In genomic region chr16:87380875-87381274, GRCh38 we compare ENCODE assay signal across 9 cellular contexts. TPM values are rescaled to one million over a fixed set of nuclear protein-coding genes. Genes with fewer than 3 reads are reported as not detected.
A peak's percentile ranks its signal among the peaks of the same experiment; 100 is the strongest.
DNase-seq lines count a peak whose midpoint lies in the region; ATAC-seq and TF ChIP-seq lines count a peak whose summit lies in the region.
"Had no signal": no experiment of that assay in that cellular context is flagged by ENCODE, and none has a peak within 500 bp of the region (broad histone marks: within the 10 kb centered on the region; RNA-seq: fewer than 3 reads in every experiment).

No MANE protein-coding gene starts in this region.

- peak; percentile 35 for TF ChIP-seq CTCF in AG10803 (conservative IDR thresholded peaks at IDR 0.05; ENCODE audit: low read length)
- no peak for TF ChIP-seq CTCF in omental fat pad (IDR thresholded peaks at IDR 0.05)

- peak overlapping the region in 2 of 3 donors; percentile 20 to 92 for H3K27ac Mint-ChIP-seq in IgD-negative memory B cell
- H3K27ac Mint-ChIP-seq in central memory CD8-positive, alpha-beta T cell (ENCODE audit: low read depth): peak overlapping the region; percentile 82
- H3K27ac Mint-ChIP-seq in natural killer cell treated with Interleukin-12 subunit alpha and Interleukin-12 subunit beta and Interleukin-15 and Interleukin-18, amount 100 ng/mL, for 72 hours: peak overlapping the region; percentile 68 to 76

- H3K36me3 Mint-ChIP-seq in IgD-negative memory B cell: peaks cover 4% of the 10 kb centered on the region
- H3K36me3 Mint-ChIP-seq in central memory CD8-positive, alpha-beta T cell (ENCODE audit: insufficient read depth): peaks cover 31% of the 10 kb centered on the region
- H3K36me3 Mint-ChIP-seq in natural killer cell treated with Interleukin-12 subunit alpha and Interleukin-12 subunit beta and Interleukin-15 and Interleukin-18, amount 100 ng/mL, for 72 hours: no peaks in the 10 kb centered on the region

- H3K4me3 Mint-ChIP-seq in IgD-negative memory B cell: peak overlapping the region; percentile 70 to 96 (median 87)
- H3K4me3 Mint-ChIP-seq in central memory CD8-positive, alpha-beta T cell: peak overlapping the region; percentile 96
- H3K4me3 Mint-ChIP-seq in natural killer cell treated with Interleukin-12 subunit alpha and Interleukin-12 subunit beta and Interleukin-15 and Interleukin-18, amount 100 ng/mL, for 72 hours: peak overlapping the region; percentile 90

- no peaks in the 10 kb centered on the region for H3K9me3 Mint-ChIP-seq in IgD-negative memory B cell
- no peaks in the 10 kb centered on the region for H3K9me3 Mint-ChIP-seq in central memory CD8-positive, alpha-beta T cell
- no peaks in the 10 kb centered on the region for H3K9me3 Mint-ChIP-seq in natural killer cell treated with Interleukin-12 subunit alpha and Interleukin-12 subunit beta and Interleukin-15 and Interleukin-18, amount 100 ng/mL, for 72 hours

- TF ChIP-seq POLR2A in GM18505 (IDR thresholded peaks at IDR 0.05; ENCODE audit: borderline replicate concordance, extremely low read depth, insufficient read depth, insufficient read length): no peak

- peak overlapping the region; percentile 76 for H3K4me3 ChIP-seq in AG10803 (ENCODE audit: low read length)

- no peak for ATAC-seq in central memory CD8-positive, alpha-beta T cell (replicated peaks; ENCODE audit: extremely low read depth, poor library complexity, severe bottlenecking)
- ATAC-seq in natural killer cell treated with Interleukin-12 subunit alpha and Interleukin-12 subunit beta and Interleukin-15 and Interleukin-18, amount 100 ng/mL, for 72 hours: no peak
- no peak for ATAC-seq in GM18505 (IDR thresholded peaks at IDR 0.05; ENCODE audit: unreplicated experiment)
- no peak for ATAC-seq in omental fat pad (ENCODE audit: low FRiP score)
- ATAC-seq in GM18870 (IDR thresholded peaks at IDR 0.05; ENCODE audit: unreplicated experiment): no peak

- DNase-seq in AG10803 (ENCODE audit: low read depth) (peak; percentile 36), omental fat pad (ENCODE audit: low spot score) (no peak), NCI-H510A (lab: John Stamatoyannopoulos, UW) (no peak)
- no peak for DNase-seq in central memory CD8-positive, alpha-beta T cell (ENCODE audit: low spot score in 2 of 2)
- DNase-seq in natural killer cell treated with Interleukin-12 subunit alpha and Interleukin-12 subunit beta and Interleukin-15 and Interleukin-18, amount 100 ng/mL, for 72 hours (ENCODE audit: low spot score): no peak
- DNase-seq: occipital lobe had no signal

- peaks cover 16 to 30% (median 22%) of the 10 kb centered on the region in 3 donors for H3K4me1 Mint-ChIP-seq in IgD-negative memory B cell
- peaks cover 55% of the 10 kb centered on the region for H3K4me1 Mint-ChIP-seq in central memory CD8-positive, alpha-beta T cell
- H3K4me1 Mint-ChIP-seq in natural killer cell treated with Interleukin-12 subunit alpha and Interleukin-12 subunit beta and Interleukin-15 and Interleukin-18, amount 100 ng/mL, for 72 hours (ENCODE audit: low read depth in 2 of 2): peaks cover 30 to 38% of the 10 kb centered on the region in 2 donors

- H3K27me3 Mint-ChIP-seq in IgD-negative memory B cell: no peaks in the 10 kb centered on the region
- no peaks in the 10 kb centered on the region for H3K27me3 Mint-ChIP-seq in central memory CD8-positive, alpha-beta T cell
- no peaks in the 10 kb centered on the region for H3K27me3 Mint-ChIP-seq in natural killer cell treated with Interleukin-12 subunit alpha and Interleukin-12 subunit beta and Interleukin-15 and Interleukin-18, amount 100 ng/mL, for 72 hours

RNA-seq across cellular contexts. Expression of gene FBXO31, which starts 2.7 kb away (rescaled TPM):
- polyA plus RNA-seq in IgD-negative memory B cell: 22.1 TPM
- 10 to 100 TPM; 30.5 to 36.9 TPM for total RNA-seq in natural killer cell treated with Interleukin-12 subunit alpha and Interleukin-12 subunit beta and Interleukin-15 and Interleukin-18, amount 100 ng/mL, for 72 hours
- total RNA-seq in omental fat pad: 100 to 1,000 TPM in 1 of 4 donors, 10 to 100 TPM in 3; 32.8 to 187 (median 61.9) TPM

RNA-seq across cellular contexts. Expression of gene MAP1LC3B, which starts 11.3 kb away (rescaled TPM):
- 141 TPM for polyA plus RNA-seq in IgD-negative memory B cell
- 10 to 100 TPM; 41.0 to 84.2 TPM for total RNA-seq in natural killer cell treated with Interleukin-12 subunit alpha and Interleukin-12 subunit beta and Interleukin-15 and Interleukin-18, amount 100 ng/mL, for 72 hours
- total RNA-seq in omental fat pad: 100 to 1,000 TPM in 2 of 4 donors, 10 to 100 TPM in 2; 73.8 to 123 (median 97.8) TPM
